9 cellular contexts compared by ENCODE assay signal in the genomic region with DNA sequence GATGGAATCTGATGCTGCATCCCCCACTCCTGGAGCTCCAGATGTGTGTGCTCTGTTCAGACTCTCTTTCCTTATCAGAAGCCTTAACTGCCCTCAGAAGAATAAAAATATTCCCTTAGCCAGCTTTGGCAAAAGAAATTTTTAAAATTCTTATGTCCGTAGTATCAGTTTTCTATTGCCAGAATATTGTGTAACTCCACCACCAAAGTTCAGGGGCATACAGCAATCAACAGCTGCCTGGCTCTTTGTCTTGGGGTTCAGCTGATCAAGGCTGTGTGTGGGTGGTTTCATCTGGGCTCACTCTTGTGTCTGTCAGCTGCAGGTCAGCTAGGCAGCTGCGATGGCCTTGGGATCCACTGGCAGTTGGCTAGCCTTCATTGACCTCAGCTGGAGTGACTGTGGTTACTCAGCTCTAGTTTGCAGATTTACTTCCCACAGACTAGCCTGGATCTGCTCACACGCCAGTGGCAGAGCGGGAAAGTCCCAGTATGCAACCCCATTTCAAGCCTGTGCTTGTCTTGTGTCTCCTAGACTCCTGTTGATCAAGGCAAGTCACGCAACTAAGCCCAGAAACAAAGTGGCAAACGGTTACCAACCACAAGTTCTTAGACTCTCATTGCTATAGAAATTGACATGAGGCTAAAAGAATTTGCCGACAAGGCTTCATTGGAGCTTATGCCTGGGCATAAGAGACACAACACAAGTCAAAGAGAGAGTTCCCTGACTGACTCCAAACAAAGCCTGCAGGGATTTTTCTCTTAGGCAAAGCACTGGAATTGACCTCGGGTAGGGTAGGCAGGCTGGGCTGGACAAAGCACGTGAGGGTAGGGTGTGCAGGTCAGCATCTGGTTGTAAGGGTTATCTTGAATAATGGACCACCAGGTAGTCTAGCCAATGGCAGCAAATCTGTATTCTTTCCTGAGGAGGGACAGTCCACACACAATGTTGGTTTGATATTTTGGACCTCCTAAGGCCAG. TPM values are rescaled to one million over a fixed set of nuclear protein-coding genes. Genes with fewer than 3 reads are reported as not detected.
DNase-seq lines count a peak whose midpoint lies in the region; ATAC-seq and TF ChIP-seq lines count a peak whose summit lies in the region.
"Had no signal": no experiment of that assay in that cellular context is flagged by ENCODE, and none has a peak within 500 bp of the region (broad histone marks: within the 10 kb centered on the region; RNA-seq: fewer than 3 reads in every experiment).

No MANE protein-coding gene starts in this region.

- peaks cover 38% of the 10 kb centered on the region for H3K9me3 Mint-ChIP-seq in endodermal cell

- H3K4me3 ChIP-seq in ACC112 (ENCODE audit: low read depth, low read length) (no peak overlapping the region), endodermal cell (ENCODE audit: low read length) (no peak overlapping the region), dorsolateral prefrontal cortex (no peak overlapping the region)

- no peak for TF ChIP-seq CTCF in endodermal cell (conservative IDR thresholded peaks at IDR 0.05)
- no peak for TF ChIP-seq CTCF in dorsolateral prefrontal cortex (IDR thresholded peaks at IDR 0.05 in 54 of 56, conservative IDR thresholded peaks at IDR 0.05 in 2 of 56; ENCODE audit: low read depth in 1 of 56, partially characterized antibody in 56 of 56)

- H3K9me3 ChIP-seq in endodermal cell (ENCODE audit: control insufficient read depth, low read length), result peaks cover 35% of the 10 kb centered on the region

- H3K4me3 Mint-ChIP-seq in endodermal cell, result no peak overlapping the region
- H3K4me3 Mint-ChIP-seq: CD14-positive monocyte had no signal

- 97 to 100% methylated on average over 7 to 9 of the region's 9 CpGs for WGBS in endodermal cell (ENCODE audit: insufficient coverage in 1 of 2, insufficient read length in 1 of 2), 2 experiments

- H3K4me1 Mint-ChIP-seq in endodermal cell, result no peaks in the 10 kb centered on the region
- H3K4me1 Mint-ChIP-seq: CD14-positive monocyte had no signal

- peak overlapping the region; percentile 94 for H3K27ac ChIP-seq in ACC112 (ENCODE audit: low read depth, low read length)
- peak overlapping the region; percentile 17 for H3K27ac ChIP-seq in endodermal cell (ENCODE audit: low read depth, low read length)
- H3K27ac ChIP-seq in dorsolateral prefrontal cortex, result peak overlapping the region in 1 of 59 donors; percentile 32

- H3K27me3 ChIP-seq in ACC112 (ENCODE audit: insufficient read depth, low read length) (no peaks in the 10 kb centered on the region), endodermal cell (ENCODE audit: control insufficient read depth, insufficient read depth, low read length, poor library complexity, severe bottlenecking) (no peaks in the 10 kb centered on the region), dorsolateral prefrontal cortex (no peaks in the 10 kb centered on the region)

- no peaks in the 10 kb centered on the region for H3K27me3 Mint-ChIP-seq in endodermal cell (ENCODE audit: insufficient read depth)

- H3K36me3 Mint-ChIP-seq in endodermal cell (ENCODE audit: low read depth), result peaks cover 80% of the 10 kb centered on the region

- peak; percentile 66 for ATAC-seq in HG03066 (IDR thresholded peaks at IDR 0.05; ENCODE audit: low read depth, unreplicated experiment)

- intact Hi-C loops in dorsolateral prefrontal cortex (cut with DNase I), result loop anchor here in 1 of 2 donors (10.0 kb wide), 1 partner anchor 205 kb away; a partner anchor contains a TSS

- H2AFZ ChIP-seq in ACC112 (ENCODE audit: low read length, unreplicated experiment), result no peak overlapping the region

- H3K36me3 ChIP-seq in ACC112 (ENCODE audit: insufficient read depth, low read length), result peaks cover 39% of the 10 kb centered on the region
- peaks cover 77% of the 10 kb centered on the region for H3K36me3 ChIP-seq in endodermal cell (ENCODE audit: control insufficient read depth, insufficient read depth, low read length)

- DNase-seq in endodermal cell (no peak), midbrain (lab: John Stamatoyannopoulos, UW) (peak; percentile 12), dorsolateral prefrontal cortex (no peak), hippocampal formation (lab: John Stamatoyannopoulos, UW) (no peak), GDM1 (lab: John Stamatoyannopoulos, UW) (no peak), DMS153 treated with DMSO at 0.1 percent for 48 hours (lab: John Stamatoyannopoulos, UW; ENCODE audit: unreplicated experiment) (no peak)

- no peak overlapping the region for H3K9ac ChIP-seq in endodermal cell (ENCODE audit: extremely low read depth, low read length, poor library complexity, severe bottlenecking)

- H3K79me2 ChIP-seq in ACC112 (ENCODE audit: control insufficient read depth, insufficient read depth, low read length, unreplicated experiment), result no peaks in the 10 kb centered on the region

- no peak overlapping the region for H3K27ac Mint-ChIP-seq in endodermal cell

- H3K4me1 ChIP-seq in ACC112 (ENCODE audit: control insufficient read depth, insufficient read depth, low read length, unreplicated experiment) (peaks cover 33% of the 10 kb centered on the region), endodermal cell (ENCODE audit: control insufficient read depth, insufficient read depth, low read length) (no peaks in the 10 kb centered on the region)

RNA-seq across cellular contexts. Expression of a gene that starts 7.5 kb away (rescaled TPM):
- total RNA-seq in endodermal cell (10 to 100 TPM; 26.5 to 29.3 TPM), dorsolateral prefrontal cortex (10 to 100 TPM; 18.4 to 51.8 (median 31.7) TPM)
- 48.2 TPM for polyA plus RNA-seq in endodermal cell (2013, experiment 1 of 2)
- polyA plus RNA-seq in endodermal cell (2013, experiment 2 of 2), result 44.3 TPM

RNA-seq across cellular contexts. Expression of a gene that starts 8.0 kb away (rescaled TPM):
- total RNA-seq in endodermal cell, result 10 to 100 TPM; 17.3 to 22.8 TPM
- polyA plus RNA-seq in endodermal cell (2013, experiment 1 of 2), result 9.4 TPM
- 10.8 TPM for polyA plus RNA-seq in endodermal cell (2013, experiment 2 of 2)
- total RNA-seq in dorsolateral prefrontal cortex, result 10 to 100 TPM in 119 of 120 experiments, 1 to 10 TPM in 1; 7.2 to 29.3 (median 19.0) TPM

RNA-seq across cellular contexts. Expression of a gene that starts 22.7 kb away (rescaled TPM):
- 10 to 100 TPM; 22.6 to 26.6 TPM for total RNA-seq in endodermal cell
- polyA plus RNA-seq in endodermal cell (2013, experiment 1 of 2), result 33.1 TPM
- polyA plus RNA-seq in endodermal cell (2013, experiment 2 of 2), result 25.2 TPM
- 10 to 100 TPM in 68 of 120 experiments, 1 to 10 TPM in 52; 4.7 to 22.4 (median 10.3) TPM for total RNA-seq in dorsolateral prefrontal cortex

RNA-seq across cellular contexts. Expression of a gene that starts 36.6 kb away (rescaled TPM):
- total RNA-seq in endodermal cell (100 to 1,000 TPM in 1 of 2 donors, 10 to 100 TPM in 1; 93.7 to 116 TPM), dorsolateral prefrontal cortex (10 to 100 TPM; 14.9 to 63.7 (median 32.2) TPM)
- polyA plus RNA-seq in endodermal cell (2013, experiment 1 of 2), result 54.4 TPM
- 47.1 TPM for polyA plus RNA-seq in endodermal cell (2013, experiment 2 of 2)

RNA-seq across cellular contexts. Expression of a gene that starts 36.8 kb away (rescaled TPM):
- total RNA-seq in endodermal cell (100 to 1,000 TPM; 244 to 251 TPM), dorsolateral prefrontal cortex (100 to 1,000 TPM; 141 to 239 (median 198) TPM)
- polyA plus RNA-seq in endodermal cell (2013, experiment 1 of 2), result 177 TPM
- polyA plus RNA-seq in endodermal cell (2013, experiment 2 of 2), result 161 TPM
